19 cellular contexts compared by ENCODE assay signal in the genomic region with DNA sequence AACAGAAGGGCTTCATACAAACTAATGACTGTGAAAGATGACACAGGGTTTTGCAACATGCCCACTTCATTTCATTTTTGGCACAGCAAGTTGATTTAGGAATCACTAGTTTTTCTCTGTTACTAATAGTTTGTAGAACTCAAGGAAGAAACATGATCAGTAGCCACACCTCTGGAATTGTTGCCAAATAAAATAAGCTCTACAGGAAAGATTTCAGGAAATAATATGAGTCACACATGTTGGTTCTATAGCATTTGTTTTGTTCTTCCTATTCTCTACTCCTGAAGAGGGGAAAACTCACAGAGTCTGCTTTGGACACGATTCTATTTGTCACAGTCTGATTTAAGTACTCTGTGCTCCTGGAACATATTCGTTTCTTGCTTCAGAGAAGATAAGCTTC.
DNase-seq lines count a peak whose midpoint lies in the region; ATAC-seq and TF ChIP-seq lines count a peak whose summit lies in the region.
"Had no signal": no experiment of that assay in that cellular context is flagged by ENCODE, and none has a peak within 500 bp of the region (broad histone marks: within the 10 kb centered on the region; RNA-seq: fewer than 3 reads in every experiment).

No MANE protein-coding gene starts in this region.

- no peaks in the 10 kb centered on the region for H3K27me3 Mint-ChIP-seq in T-cell
- H3K27me3 Mint-ChIP-seq: CD4-positive, alpha-beta T cell; naive thymus-derived CD8-positive, alpha-beta T cell; stimulated activated naive CD8-positive, alpha-beta T cell treated with anti-CD3 and anti-CD28 coated beads, Interleukin-15, Interleukin-2, amounts not matched to agents 100 ng/mL and 50 ng/mL, for 24 hours had no signal

- no peaks in the 10 kb centered on the region for H3K4me1 Mint-ChIP-seq in T-cell
- H3K4me1 Mint-ChIP-seq: naive thymus-derived CD8-positive, alpha-beta T cell had no signal

- DNase-seq in Daoy (ENCODE audit: low read depth) (peak; percentile 39), NCI-H446 treated with DMSO at 0.1 percent for 48 hours (lab: John Stamatoyannopoulos, UW) (peak; percentile 52), choroid plexus epithelial cell (ENCODE audit: low read depth) (peak; percentile 34), glomerular visceral epithelial cell (ENCODE audit: extremely low spot score) (peak; percentile 10), GM13976 (ENCODE audit: low spot score) (no peak), NCI-H2107 treated with DMSO at 0.1 percent for 48 hours (lab: John Stamatoyannopoulos, UW; ENCODE audit: unreplicated experiment) (no peak), T-cell (no peak)
- DNase-seq: ACHN; activated CD8-positive, alpha-beta memory T cell treated with anti-CD3 and anti-CD28 coated beads for 24 hours; aorta; CD4-positive, alpha-beta T cell; naive thymus-derived CD8-positive, alpha-beta T cell; NCI-H1092; NCI-H82; T-helper 1 cell; uterus had no signal

- no peak overlapping the region for H3K4me3 ChIP-seq in choroid plexus epithelial cell (ENCODE audit: low read depth, low read length)
- H3K4me3 ChIP-seq: gastroesophageal sphincter, uterus had no signal

- H3K9me3 Mint-ChIP-seq in T-cell = peaks cover 8 to 26% (median 10%) of the 10 kb centered on the region in 3 donors

- no peak overlapping the region for H3K27ac Mint-ChIP-seq in T-cell
- H3K27ac Mint-ChIP-seq: CD4-positive, alpha-beta T cell; naive thymus-derived CD8-positive, alpha-beta T cell; stimulated activated naive CD8-positive, alpha-beta T cell treated with anti-CD3 and anti-CD28 coated beads, Interleukin-15, Interleukin-2, amounts not matched to agents 100 ng/mL and 50 ng/mL, for 24 hours had no signal

- TF ChIP-seq CTCF in choroid plexus epithelial cell (conservative IDR thresholded peaks at IDR 0.05; ENCODE audit: low read depth, low read length) = no peak
- no peak for TF ChIP-seq CTCF in GM13976 (IDR thresholded peaks at IDR 0.05; ENCODE audit: borderline replicate concordance, control extremely low read depth, extremely low read depth, insufficient read depth, missing control alignments)

- ATAC-seq in GM21717 (IDR thresholded peaks at IDR 0.05; ENCODE audit: unreplicated experiment) (no peak), T-cell (replicated peaks in 1 of 4) (no peak)
- ATAC-seq: gastroesophageal sphincter; naive thymus-derived CD8-positive, alpha-beta T cell had no signal

- in situ Hi-C loops in GM13976 (cut with MboI; ENCODE audit: low sequenced_read_pairs, unreplicated experiment) = no loop called here

- POLR2A ChIA-PET in T-cell (lab: Charles Lee) = no interaction called here

- H3K4me3 Mint-ChIP-seq in T-cell = no peak overlapping the region
- H3K4me3 Mint-ChIP-seq: CD4-positive, alpha-beta T cell; naive thymus-derived CD8-positive, alpha-beta T cell; stimulated activated naive CD8-positive, alpha-beta T cell treated with anti-CD3 and anti-CD28 coated beads, Interleukin-15, Interleukin-2, amounts not matched to agents 100 ng/mL and 50 ng/mL, for 24 hours had no signal

- no peaks in the 10 kb centered on the region for H3K36me3 Mint-ChIP-seq in T-cell
- H3K36me3 Mint-ChIP-seq: naive thymus-derived CD8-positive, alpha-beta T cell had no signal

- CTCF ChIA-PET in T-cell (lab: Charles Lee) = no interaction called here

Comparison
In these comparisons a context has a peak if more than half of its experiments do, and no peak if none do; other contexts are left out.
1. DNase-seq: peak in Daoy (single experiment), NCI-H446 treated with DMSO at 0.1 percent for 48 hours (single experiment), choroid plexus epithelial cell (single experiment) and glomerular visceral epithelial cell (single experiment); none in GM13976 (single experiment), NCI-H2107 treated with DMSO at 0.1 percent for 48 hours (single experiment) and T-cell (0 of 34).